8 cellular contexts compared by ENCODE assay signal in genomic region chr3:185744997-185745843, GRCh38.
DNase-seq lines count a peak whose midpoint lies in the region; ATAC-seq and TF ChIP-seq lines count a peak whose summit lies in the region.

No MANE protein-coding gene starts in this region.

- no peak overlapping the region for H2BK5ac ChIP-seq in mesendoderm (ENCODE audit: low read length)

- TF ChIP-seq EP300 in SK-N-SH (IDR thresholded peaks at IDR 0.05; ENCODE audit: borderline replicate concordance in 1 of 2, low read depth in 1 of 2, low read length in 1 of 2) = no peak; a peak in 1 of 4 replicates

- H2BK120ac ChIP-seq in mesendoderm (ENCODE audit: low read depth, low read length) = no peak overlapping the region

- H3K36me3 Mint-ChIP-seq in activated naive CD8-positive, alpha-beta T cell treated with anti-CD3 and anti-CD28 coated beads, Interleukin-2, amount 50 U/mL, for 24 hours (ENCODE audit: low read depth) = no peaks in the 10 kb centered on the region

- no peak overlapping the region for H4K8ac ChIP-seq in mesendoderm (ENCODE audit: low read depth, low read length)

- H3K9ac ChIP-seq in SK-N-SH (peak overlapping the region; percentile 69), mesendoderm (ENCODE audit: low read length) (no peak overlapping the region)

- H3K4ac ChIP-seq in mesendoderm (ENCODE audit: low read depth, low read length) = no peak overlapping the region

- POLR2A ChIA-PET in SK-N-SH (lab: Yijun Ruan, JAX) = no interaction called here

- H3K56ac ChIP-seq in mesendoderm (ENCODE audit: low read length) = no peak overlapping the region

- peaks cover 28% of the 10 kb centered on the region for H3F3A ChIP-seq in SK-N-SH (replicated peaks; ENCODE audit: insufficient read depth)

- H3K9me3 Mint-ChIP-seq in activated naive CD8-positive, alpha-beta T cell treated with anti-CD3 and anti-CD28 coated beads, Interleukin-2, amount 50 U/mL, for 24 hours = no peaks in the 10 kb centered on the region

- H4K20me1 ChIP-seq in SK-N-SH (ENCODE audit: insufficient read depth) = peaks cover 13% of the 10 kb centered on the region

- H3K27ac ChIP-seq in SK-N-SH (ENCODE audit: low read depth in 2 of 2, low read length in 1 of 2) (peak overlapping the region in 1 of 2 experiments; percentile 98; a peak in 2 of 4 replicates), left lung (no peak overlapping the region), mesendoderm (ENCODE audit: low read depth, low read length) (no peak overlapping the region)

- 57% methylated on average over 12 of the region's 12 CpGs for WGBS in SK-N-SH (ENCODE audit: low lambda C conversion rate)
- no CpG with 5 or more reads among the region's 12 CpGs for WGBS in mesendoderm (ENCODE audit: extremely low coverage, insufficient coverage, low lambda C conversion rate)

- peaks cover 5% of the 10 kb centered on the region for H3K27me3 Mint-ChIP-seq in activated naive CD8-positive, alpha-beta T cell treated with anti-CD3 and anti-CD28 coated beads, Interleukin-2, amount 50 U/mL, for 24 hours

- CTCF ChIA-PET in SK-N-SH (lab: Yijun Ruan, JAX) = interaction anchor here (2.5 to 3.1 kb wide), 3 partner anchors 11 to 85 kb away, joined by 9 to 18 read pairs (median 14); no protein-coding TSS in a partner anchor

- no peak overlapping the region for H2AK5ac ChIP-seq in mesendoderm (ENCODE audit: low read length)

- H3K9me2 ChIP-seq in SK-N-SH = no peaks in the 10 kb centered on the region

- no peak for TF ChIP-seq RAD21 in SK-N-SH (IDR thresholded peaks at IDR 0.05; ENCODE audit: low read length)

- H3K79me2 ChIP-seq in SK-N-SH (ENCODE audit: insufficient read depth) = peaks cover 93% of the 10 kb centered on the region
- peaks cover 47% of the 10 kb centered on the region for H3K79me2 ChIP-seq in mesendoderm (ENCODE audit: control insufficient read depth, insufficient read depth, low read length)

- H3K9me3 ChIP-seq in SK-N-SH (no peaks in the 10 kb centered on the region), left lung (no peaks in the 10 kb centered on the region)

- DNase-seq in Daoy (ENCODE audit: low read depth) (peak; percentile 94), SK-N-SH (no peak), left lung (no peak), hypothalamus (lab: John Stamatoyannopoulos, UW) (no peak), mucosa of gallbladder (ENCODE audit: low spot score) (no peak), mesendoderm (no peak)
- DNase-seq in activated naive CD8-positive, alpha-beta T cell treated with anti-CD3 and anti-CD28 coated beads, Interleukin-2, amount 50 U/mL, for 24 hours = no peak

- H3K4me1 ChIP-seq in SK-N-SH (ENCODE audit: control insufficient read depth in 1 of 2, insufficient read depth in 2 of 2, low read depth in 1 of 2, low read length in 1 of 2) (peaks cover 0 to 28% of the 10 kb centered on the region in 2 experiments; a peak in 2 of 4 replicates), left lung (peaks cover 8 to 18% of the 10 kb centered on the region in 2 donors), mesendoderm (ENCODE audit: control insufficient read depth, low read depth, low read length) (peaks cover 8% of the 10 kb centered on the region)

- H3K79me1 ChIP-seq in mesendoderm (ENCODE audit: low read length) = peaks cover 11% of the 10 kb centered on the region

- no peak overlapping the region for H2BK15ac ChIP-seq in mesendoderm (replicated peaks; ENCODE audit: low read depth)

- H3K4me2 ChIP-seq in SK-N-SH (peak overlapping the region; percentile 51), mesendoderm (ENCODE audit: low read length) (no peak overlapping the region)

- H3K4me3 ChIP-seq in SK-N-SH (ENCODE audit: low read depth in 2 of 2, low read length in 1 of 2) (no peak overlapping the region), left lung (no peak overlapping the region), mesendoderm (ENCODE audit: low read length) (no peak overlapping the region)

- no peak overlapping the region for H3K27ac Mint-ChIP-seq in activated naive CD8-positive, alpha-beta T cell treated with anti-CD3 and anti-CD28 coated beads, Interleukin-2, amount 50 U/mL, for 24 hours

- intact Hi-C loops in left lung (cut with DNase I) = no loop called here

- peaks cover 0 to 4% of the 10 kb centered on the region in 2 experiments for H3K36me3 ChIP-seq in SK-N-SH (replicated peaks in 1 of 2; ENCODE audit: control insufficient read depth in 1 of 2, insufficient read depth in 2 of 2, low read length in 1 of 2)
- H3K36me3 ChIP-seq in left lung = no peaks in the 10 kb centered on the region
- no peaks in the 10 kb centered on the region for H3K36me3 ChIP-seq in mesendoderm (ENCODE audit: control insufficient read depth, insufficient read depth, low read length)

- H4K5ac ChIP-seq in mesendoderm (ENCODE audit: low read length) = no peak overlapping the region

- TF ChIP-seq CTCF in SK-N-SH (IDR thresholded peaks at IDR 0.05) (no peak), left lung (IDR thresholded peaks at IDR 0.05) (no peak)

- H3K4me3 Mint-ChIP-seq in activated naive CD8-positive, alpha-beta T cell treated with anti-CD3 and anti-CD28 coated beads, Interleukin-2, amount 50 U/mL, for 24 hours = no peak overlapping the region

- H2AFZ ChIP-seq in SK-N-SH (ENCODE audit: low read depth) = no peak overlapping the region

- no peak overlapping the region for H3K23ac ChIP-seq in mesendoderm (ENCODE audit: low read length)

- peaks cover 12% of the 10 kb centered on the region for H3K4me1 Mint-ChIP-seq in activated naive CD8-positive, alpha-beta T cell treated with anti-CD3 and anti-CD28 coated beads, Interleukin-2, amount 50 U/mL, for 24 hours

- H3K18ac ChIP-seq in mesendoderm (ENCODE audit: low read length) = no peak overlapping the region

- peak; percentile 66 for ATAC-seq in HG02610 (IDR thresholded peaks at IDR 0.05; ENCODE audit: unreplicated experiment)
- ATAC-seq in left lung = peak; percentile 69
- ATAC-seq in activated naive CD8-positive, alpha-beta T cell treated with anti-CD3 and anti-CD28 coated beads, Interleukin-2, amount 50 U/mL, for 24 hours = no peak

- H3K27me3 ChIP-seq in SK-N-SH (ENCODE audit: insufficient read depth) = no peaks in the 10 kb centered on the region
- no peaks in the 10 kb centered on the region for H3K27me3 ChIP-seq in left lung
- H3K27me3 ChIP-seq in mesendoderm (ENCODE audit: insufficient read depth, low read length, poor library complexity) = no peaks in the 10 kb centered on the region

TF ChIP-seq in SK-N-SH, 30 proteins besides CTCF, POLR2A, EP300 and RAD21:
- TF ChIP-seq ELF1 (IDR thresholded peaks at IDR 0.05) (no peak; the same call in 1 of the 2 replicates), TCF12 (IDR thresholded peaks at IDR 0.05) (peak; percentile 40; the same call in 1 of the 2 replicates), TEAD4 (IDR thresholded peaks at IDR 0.05; ENCODE audit: borderline replicate concordance, insufficient read depth) (0 out of 2 replicates have a peak, but pooled peaks have one; percentile 29), MXI1 (IDR thresholded peaks at IDR 0.05; ENCODE audit: low read depth, low read length) (no peak), MAX (IDR thresholded peaks at IDR 0.05; ENCODE audit: low read depth) (0 out of 2 replicates have a peak, but pooled peaks have one; percentile 33), FOSL2 (IDR thresholded peaks at IDR 0.05; ENCODE audit: borderline replicate concordance, low read depth) (peak; percentile 64)
- TF ChIP-seq, protein P1, sequence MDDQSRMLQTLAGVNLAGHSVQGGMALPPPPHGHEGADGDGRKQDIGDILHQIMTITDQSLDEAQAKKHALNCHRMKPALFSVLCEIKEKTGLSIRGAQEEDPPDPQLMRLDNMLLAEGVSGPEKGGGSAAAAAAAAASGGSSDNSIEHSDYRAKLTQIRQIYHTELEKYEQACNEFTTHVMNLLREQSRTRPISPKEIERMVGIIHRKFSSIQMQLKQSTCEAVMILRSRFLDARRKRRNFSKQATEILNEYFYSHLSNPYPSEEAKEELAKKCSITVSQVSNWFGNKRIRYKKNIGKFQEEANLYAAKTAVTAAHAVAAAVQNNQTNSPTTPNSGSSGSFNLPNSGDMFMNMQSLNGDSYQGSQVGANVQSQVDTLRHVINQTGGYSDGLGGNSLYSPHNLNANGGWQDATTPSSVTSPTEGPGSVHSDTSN (IDR thresholded peaks at IDR 0.05) = peak; percentile 23; the same call in 1 of the 2 replicates
